Comparison of ENCODE assay signal across 23 cellular contexts in genomic region chr4:150261571-150261970, GRCh38.
"Had no signal": no experiment of that assay in that cellular context is flagged by ENCODE, and none has a peak within 500 bp of the region (broad histone marks: within the 10 kb centered on the region; RNA-seq: fewer than 3 reads in every experiment).

No MANE protein-coding gene starts in this region.

- H3K4me3 ChIP-seq: lower lobe of right lung, prostate gland, right atrium auricular region, thoracic aorta, upper lobe of left lung had no signal

- H3K36me3 ChIP-seq: prostate gland had no signal

- H3K4me1 ChIP-seq: lower lobe of right lung, prostate gland, right atrium auricular region, upper lobe of left lung had no signal

- ATAC-seq: activated CD4-positive, CD25-positive, alpha-beta regulatory T cell treated with anti-CD3 and anti-CD28 coated beads, Interleukin-2, amount 50 U/mL, for 24 hours; activated CD8-positive, alpha-beta T cell treated with anti-CD3 and anti-CD28 coated beads, Interleukin-2, amount 10 ng/mL, durations not matched to agents 7 days and 5 days; activated T-cell treated with anti-CD3 and anti-CD28 coated beads, Interleukin-2, amount 50 U/mL, for 4 hours; foreskin keratinocyte; lower lobe of right lung; stimulated activated memory B cell treated with anti-CD40 and anti-IgM and Interleukin-4, amounts not matched to agents 10 μg/mL and 1 μg/mL and 100 μg/mL, for 72 hours; T-cell had no signal

- H3K9me3 Mint-ChIP-seq: activated CD4-positive, alpha-beta T cell treated with anti-CD3 and anti-CD28 coated beads, Interleukin-2, amount 10 ng/mL, durations not matched to agents 7 days and 5 days; activated naive CD4-positive, alpha-beta T cell treated with anti-CD3 and anti-CD28 coated beads for 36 hours; activated T-cell treated with anti-CD3 and anti-CD28 coated beads, Interleukin-2, amount 50 U/mL, for 4 hours; stimulated activated memory B cell treated with anti-CD40 and anti-IgM and Interleukin-4, amounts not matched to agents 10 μg/mL and 1 μg/mL and 100 μg/mL, for 72 hours; T-cell had no signal

- H3K27me3 ChIP-seq: foreskin keratinocyte, right atrium auricular region, upper lobe of left lung had no signal

- H3K27ac ChIP-seq: foreskin keratinocyte, lower lobe of right lung, prostate gland, right atrium auricular region, upper lobe of left lung had no signal

- DNase-seq: activated CD4-positive, alpha-beta T cell treated with anti-CD3 and anti-CD28 coated beads, Interleukin-2, amount 10 ng/mL, durations not matched to agents 7 days and 5 days; activated CD8-positive, alpha-beta T cell treated with anti-CD3 and anti-CD28 coated beads, Interleukin-2, amount 10 ng/mL, durations not matched to agents 7 days and 5 days; activated naive CD4-positive, alpha-beta T cell treated with anti-CD3 and anti-CD28 coated beads for 36 hours; activated T-cell treated with anti-CD3 and anti-CD28 coated beads, Interleukin-2, amount 50 U/mL, for 4 hours; aorta; dermis blood vessel endothelial cell; effector memory CD4-positive, alpha-beta T cell; foreskin keratinocyte; glutamatergic neuron; hippocampal formation; lower lobe of right lung; midbrain; occipital lobe; small intestine; stimulated activated CD4-positive, alpha-beta T cell treated with anti-CD3 and anti-CD28 coated beads, Interleukin-4, amount 100 ng/mL, for 24 hours; T-cell; T-helper 9 cell; upper lobe of left lung had no signal

- H3K4me3 Mint-ChIP-seq: activated CD4-positive, alpha-beta T cell treated with anti-CD3 and anti-CD28 coated beads, Interleukin-2, amount 10 ng/mL, durations not matched to agents 7 days and 5 days; activated CD8-positive, alpha-beta T cell treated with anti-CD3 and anti-CD28 coated beads, Interleukin-2, amount 10 ng/mL, durations not matched to agents 7 days and 5 days; activated naive CD4-positive, alpha-beta T cell treated with anti-CD3 and anti-CD28 coated beads for 36 hours; activated T-cell treated with anti-CD3 and anti-CD28 coated beads, Interleukin-2, amount 50 U/mL, for 4 hours; stimulated activated memory B cell treated with anti-CD40 and anti-IgM and Interleukin-4, amounts not matched to agents 10 μg/mL and 1 μg/mL and 100 μg/mL, for 72 hours; T-cell had no signal

- H3K27ac Mint-ChIP-seq: activated CD4-positive, alpha-beta T cell treated with anti-CD3 and anti-CD28 coated beads, Interleukin-2, amount 10 ng/mL, durations not matched to agents 7 days and 5 days; activated CD8-positive, alpha-beta T cell treated with anti-CD3 and anti-CD28 coated beads, Interleukin-2, amount 10 ng/mL, durations not matched to agents 7 days and 5 days; activated naive CD4-positive, alpha-beta T cell treated with anti-CD3 and anti-CD28 coated beads for 36 hours; stimulated activated memory B cell treated with anti-CD40 and anti-IgM and Interleukin-4, amounts not matched to agents 10 μg/mL and 1 μg/mL and 100 μg/mL, for 72 hours had no signal

- H3K27me3 Mint-ChIP-seq: activated CD4-positive, alpha-beta T cell treated with anti-CD3 and anti-CD28 coated beads, Interleukin-2, amount 10 ng/mL, durations not matched to agents 7 days and 5 days; stimulated activated memory B cell treated with anti-CD40 and anti-IgM and Interleukin-4, amounts not matched to agents 10 μg/mL and 1 μg/mL and 100 μg/mL, for 72 hours; T-cell had no signal

- H3K4me1 Mint-ChIP-seq: activated CD4-positive, alpha-beta T cell treated with anti-CD3 and anti-CD28 coated beads, Interleukin-2, amount 10 ng/mL, durations not matched to agents 7 days and 5 days; stimulated activated memory B cell treated with anti-CD40 and anti-IgM and Interleukin-4, amounts not matched to agents 10 μg/mL and 1 μg/mL and 100 μg/mL, for 72 hours had no signal

- H3K9me3 ChIP-seq: lower lobe of right lung, prostate gland, thoracic aorta, upper lobe of left lung had no signal
